Comparison of ENCODE assay signal across 25 cellular contexts in genomic region chr18:40417501-40417900, GRCh38.
"Had no signal": no experiment of that assay in that cellular context is flagged by ENCODE, and none has a peak within 500 bp of the region (broad histone marks: within the 10 kb centered on the region; RNA-seq: fewer than 3 reads in every experiment).

No MANE protein-coding gene starts in this region.

- H3K9me3 Mint-ChIP-seq: dendritic cell treated with granulocyte-macrophage colony-stimulating factor and Interleukin-4, amounts not matched to agents 40 ng/mL and 50 ng/mL, for 4 days; endodermal cell; mesothelial cell of epicardium had no signal

- H3K27ac ChIP-seq: colonic mucosa, epithelial cell of prostate, esophagus squamous epithelium, gastrocnemius medialis, heart right ventricle, left lung, lower lobe of right lung had no signal

- H3K4me3 Mint-ChIP-seq: dendritic cell treated with granulocyte-macrophage colony-stimulating factor and Interleukin-4, amounts not matched to agents 40 ng/mL and 50 ng/mL, for 4 days; effector memory CD8-positive, alpha-beta T cell; endodermal cell; mesothelial cell of epicardium; naive B cell had no signal

- H3K4me3 ChIP-seq: colonic mucosa, esophagus squamous epithelium, gastrocnemius medialis, heart right ventricle, left lung, lower lobe of right lung, mucosa of descending colon had no signal

- DNase-seq: colonic mucosa; cortex of kidney; effector CD8-positive, alpha-beta T cell; effector memory CD8-positive, alpha-beta T cell; endodermal cell; erythroblast; esophagus squamous epithelium; foreskin fibroblast; foreskin melanocyte; gastrocnemius medialis; glutamatergic neuron; head of caudate nucleus; heart right ventricle; hippocampal formation; left cardiac atrium; left lung; left ventricle myocardium superior; lower lobe of right lung; mesenchymal stem cell; mucosa of descending colon; naive B cell had no signal

- H3K36me3 ChIP-seq: colonic mucosa, esophagus squamous epithelium, gastrocnemius medialis, heart right ventricle, left lung, lower lobe of right lung had no signal

- H3K4me1 Mint-ChIP-seq: endodermal cell, naive B cell had no signal

- H3K36me3 Mint-ChIP-seq: mesothelial cell of epicardium, naive B cell had no signal

- H3K27ac Mint-ChIP-seq: dendritic cell treated with granulocyte-macrophage colony-stimulating factor and Interleukin-4, amounts not matched to agents 40 ng/mL and 50 ng/mL, for 4 days; effector memory CD8-positive, alpha-beta T cell; endodermal cell; mesothelial cell of epicardium; naive B cell had no signal

- H3K4me1 ChIP-seq: colonic mucosa, esophagus squamous epithelium, gastrocnemius medialis, heart right ventricle, left lung, lower lobe of right lung had no signal

- H3K27me3 Mint-ChIP-seq: dendritic cell treated with granulocyte-macrophage colony-stimulating factor and Interleukin-4, amounts not matched to agents 40 ng/mL and 50 ng/mL, for 4 days; effector memory CD8-positive, alpha-beta T cell; naive B cell had no signal

- H3K27me3 ChIP-seq: colonic mucosa, esophagus squamous epithelium, gastrocnemius medialis, heart right ventricle, left lung had no signal

- ATAC-seq: effector memory CD8-positive, alpha-beta T cell; esophagus mucosa; gastrocnemius medialis; heart right ventricle; left cardiac atrium; left lung; left ventricle myocardium superior; lower lobe of right lung; mucosa of descending colon had no signal

- H3K9me3 ChIP-seq: colonic mucosa, esophagus squamous epithelium, gastrocnemius medialis, heart right ventricle, left lung, lower lobe of right lung, mucosa of descending colon had no signal
